Comparison of ENCODE assay signal across 18 cellular contexts in the genomic region with DNA sequence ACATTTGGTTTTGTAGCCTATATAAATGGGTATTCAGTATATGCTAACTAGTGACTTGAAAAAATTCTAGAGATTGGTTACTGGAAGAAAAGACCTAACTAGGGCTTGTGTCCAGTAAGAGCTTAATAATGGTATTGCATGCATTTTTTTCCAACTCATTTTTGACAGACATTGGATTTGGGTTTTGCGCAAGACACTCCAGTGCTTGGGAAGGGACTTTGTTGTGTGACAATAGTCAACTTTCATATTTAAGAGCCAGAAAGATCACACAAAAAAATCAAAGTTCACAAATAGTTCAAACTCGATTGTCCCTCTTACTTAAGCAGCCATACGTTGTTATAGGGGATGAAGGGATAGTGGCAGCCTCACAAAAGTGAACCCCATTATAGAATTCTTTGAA. TPM values are rescaled to one million over a fixed set of nuclear protein-coding genes. Genes with fewer than 3 reads are reported as not detected.
A peak's percentile ranks its signal among the peaks of the same experiment; 100 is the strongest.
DNase-seq lines count a peak whose midpoint lies in the region; ATAC-seq, FAIRE-seq and TF ChIP-seq lines count a peak whose summit lies in the region.
"Had no signal": no experiment of that assay in that cellular context is flagged by ENCODE, and none has a peak within 500 bp of the region (broad histone marks: within the 10 kb centered on the region; RNA-seq: fewer than 3 reads in every experiment).

No MANE protein-coding gene starts in this region.

- peaks cover 39% of the 10 kb centered on the region for H3K79me2 ChIP-seq in K562 (ENCODE audit: control insufficient read depth, insufficient read depth, low read length)

- H3K36me3 ChIP-seq in K562 (ENCODE audit: control insufficient read depth, insufficient read depth, low read length) (peaks cover under 1% of the 10 kb centered on the region; the same call in 1 of the 3 replicates), neuron (ENCODE audit: insufficient read depth, low read length) (no peaks in the 10 kb centered on the region)
- H3K36me3 ChIP-seq: left lung, Peyer's patch had no signal

- no peak overlapping the region for H3K27ac Mint-ChIP-seq in stimulated activated naive CD8-positive, alpha-beta T cell treated with anti-CD3 and anti-CD28 coated beads, Interleukin-15, Interleukin-2, amounts not matched to agents 100 ng/mL and 50 ng/mL, for 24 hours
- H3K27ac Mint-ChIP-seq: activated T-helper 1 cell treated with anti-CD3 and anti-CD28 coated beads, Interleukin-12 subunit alpha, Interleukin-12 subunit beta, Interleukin-2, Interleukin-4 antibody, amounts not matched to agents 30 ng/mL and 10 ng/mL and 1 ng/mL, durations not matched to agents 14 hours and 24 hours and 36 hours had no signal

- H3K27me3 Mint-ChIP-seq in stimulated activated naive CD8-positive, alpha-beta T cell treated with anti-CD3 and anti-CD28 coated beads, Interleukin-15, Interleukin-2, amounts not matched to agents 100 ng/mL and 50 ng/mL, for 24 hours, result no peaks in the 10 kb centered on the region
- H3K27me3 Mint-ChIP-seq: naive thymus-derived CD8-positive, alpha-beta T cell had no signal

- TF ChIP-seq CTCF in K562 (IDR thresholded peaks at IDR 0.05 in 2 of 3, conservative IDR thresholded peaks at IDR 0.05 in 1 of 3; ENCODE audit: insufficient read depth in 2 of 3, low read depth in 1 of 3, low read length in 3 of 3), result no peak
- no peak for TF ChIP-seq CTCF in RWPE1 (conservative IDR thresholded peaks at IDR 0.05; ENCODE audit: low read depth)

- no peaks in the 10 kb centered on the region for H3K9me3 Mint-ChIP-seq in stimulated activated naive CD8-positive, alpha-beta T cell treated with anti-CD3 and anti-CD28 coated beads, Interleukin-15, Interleukin-2, amounts not matched to agents 100 ng/mL and 50 ng/mL, for 24 hours
- H3K9me3 Mint-ChIP-seq: activated CD4-positive, alpha-beta T cell treated with anti-CD3 and anti-CD28 coated beads, Interleukin-2, amount 10 ng/mL, durations not matched to agents 24 days and 14 days; activated T-helper 1 cell treated with anti-CD3 and anti-CD28 coated beads, Interleukin-12 subunit alpha, Interleukin-12 subunit beta, Interleukin-2, Interleukin-4 antibody, amounts not matched to agents 30 ng/mL and 10 ng/mL and 1 ng/mL, durations not matched to agents 14 hours and 24 hours and 36 hours had no signal

- H3K36me3 Mint-ChIP-seq in stimulated activated naive CD8-positive, alpha-beta T cell treated with anti-CD3 and anti-CD28 coated beads, Interleukin-15, Interleukin-2, amounts not matched to agents 100 ng/mL and 50 ng/mL, for 24 hours (ENCODE audit: low read depth), result no peaks in the 10 kb centered on the region

- H3K27me3 ChIP-seq in K562 (ENCODE audit: control insufficient read depth in 2 of 2, insufficient read depth in 2 of 2, low read length in 2 of 2) (no peaks in the 10 kb centered on the region), neuron (ENCODE audit: insufficient read depth, low read length) (no peaks in the 10 kb centered on the region)
- H3K27me3 ChIP-seq: body of pancreas, left lung, Peyer's patch had no signal

- H3K4me1 ChIP-seq in K562 (replicated peaks in 1 of 2; ENCODE audit: control insufficient read depth in 2 of 2, insufficient read depth in 2 of 2, low read length in 2 of 2), result peaks cover 0 to 5% of the 10 kb centered on the region in 2 experiments; a peak in 3 of 5 replicates
- peaks cover 3% of the 10 kb centered on the region for H3K4me1 ChIP-seq in neuron (ENCODE audit: insufficient read depth, low read length)

- TF ChIP-seq EP300 in K562 (IDR thresholded peaks at IDR 0.05; ENCODE audit: low read length), result no peak

- H3K4me3 Mint-ChIP-seq in stimulated activated naive CD8-positive, alpha-beta T cell treated with anti-CD3 and anti-CD28 coated beads, Interleukin-15, Interleukin-2, amounts not matched to agents 100 ng/mL and 50 ng/mL, for 24 hours, result peak overlapping the region; percentile 5

- H3K9me1 ChIP-seq in K562 (ENCODE audit: control insufficient read depth, insufficient read depth, low read length), result no peaks in the 10 kb centered on the region

- H3K9ac ChIP-seq in K562 (ENCODE audit: insufficient read depth in 1 of 2, low read depth in 2 of 2, low read length in 2 of 2), result peak overlapping the region in 1 of 2 experiments; percentile 89; a peak in 2 of 4 replicates

- peaks cover 34% of the 10 kb centered on the region for H3K4me1 Mint-ChIP-seq in stimulated activated naive CD8-positive, alpha-beta T cell treated with anti-CD3 and anti-CD28 coated beads, Interleukin-15, Interleukin-2, amounts not matched to agents 100 ng/mL and 50 ng/mL, for 24 hours (ENCODE audit: low read depth)

- ATAC-seq in stimulated activated naive CD8-positive, alpha-beta T cell treated with anti-CD3 and anti-CD28 coated beads, Interleukin-15, Interleukin-2, amounts not matched to agents 100 U/mL and 50 U/mL, for 24 hours, result no peak
- no peak for ATAC-seq in K562
- no peak for ATAC-seq in GM19328 (IDR thresholded peaks at IDR 0.05; ENCODE audit: unreplicated experiment)

- TF ChIP-seq POLR2A in K562 (conservative IDR thresholded peaks at IDR 0.05), result no peak

- TF ChIP-seq RAD21 in K562 (CRISPR knock-in tag; conservative IDR thresholded peaks at IDR 0.05 in 1 of 2, IDR thresholded peaks at IDR 0.05 in 1 of 2), result no peak

- DNase-seq in stimulated activated naive CD8-positive, alpha-beta T cell treated with anti-CD3 and anti-CD28 coated beads, Interleukin-15, Interleukin-2, amounts not matched to agents 100 U/mL and 50 U/mL, for 24 hours, result no peak
- no peak for DNase-seq in K562 (ENCODE audit: extremely low read depth in 1 of 4, low spot score in 3 of 4)
- no peak for DNase-seq in RWPE1 (ENCODE audit: low spot score)
- no peak for DNase-seq in ecto neural progenitor cell (ENCODE audit: low spot score)
- no peak for DNase-seq in stimulated activated naive CD4-positive, alpha-beta T cell treated with Interleukin-2 at 50 U/mL for 16 hours (lab: John Stamatoyannopoulos, UW)
- DNase-seq: activated CD4-positive, alpha-beta T cell treated with anti-CD3 and anti-CD28 coated beads, Interleukin-2, amount 10 ng/mL, durations not matched to agents 24 days and 14 days; body of pancreas; left lung; naive thymus-derived CD8-positive, alpha-beta T cell; stimulated activated CD4-positive, alpha-beta T cell treated with anti-CD3 and anti-CD28 coated beads, Interleukin-12 subunit alpha, Interleukin-12 subunit beta, amount 100 ng/mL, for 4 hours; T-helper 2 cell; trophoblast cell had no signal

- no TSS peak for BruUV-seq in K562 (replicated peaks; lab: Mats Ljungman, UMichigan)

- POLR2A ChIA-PET in K562 (lab: Yijun Ruan, JAX) (interaction anchor here (1.1 to 4.6 kb wide), 4 partner anchors 11 to 29 kb away, joined by 3 to 33 read pairs (median 14); partner anchors contain the start of gene NUDT9), RWPE1 (lab: Yijun Ruan, JAX; ENCODE audit: low non-redundant PET) (no interaction called here)

- in situ Hi-C loops in K562 (cut with MboI), result no loop called here

- no peak overlapping the region for H3K4me2 ChIP-seq in K562 (ENCODE audit: insufficient read depth, low read length)

- intact Hi-C loops in K562 (cut with micrococcal nuclease), result loop anchor here (5.0 kb wide), 1 partner anchor 75 kb away; no protein-coding TSS in a partner anchor

- no peaks in the 10 kb centered on the region for H4K20me1 ChIP-seq in K562 (replicated peaks; ENCODE audit: control insufficient read depth, insufficient read depth, low read length)

- FAIRE-seq in K562 (lab: Jason Lieb, UNC), result no peak
- FAIRE-seq: endometrium had no signal

- CTCF ChIA-PET in K562 (lab: Yijun Ruan, JAX; ENCODE audit: low intra/inter-chr PET ratio) (no interaction called here), RWPE1 (lab: Yijun Ruan, JAX) (interaction anchor here (0.7 kb wide), 1 partner anchor 16 kb away, joined by 3 read pairs; no protein-coding TSS in a partner anchor)

- H3K9me3 ChIP-seq in K562 (replicated peaks; ENCODE audit: control insufficient read depth, insufficient read depth, low read depth, low read length) (no peaks in the 10 kb centered on the region), neuron (ENCODE audit: low read length) (peaks cover 8% of the 10 kb centered on the region)
- H3K9me3 ChIP-seq: body of pancreas, left lung had no signal

- WGBS in K562 (ENCODE audit: insufficient coverage, low coverage, missing lambda C conversion rate), result 65% methylated on average over 3 of the region's 3 CpGs

- H2AFZ ChIP-seq in K562 (ENCODE audit: low read depth, low read length) (peak overlapping the region; percentile 92), neuron (ENCODE audit: low read depth, low read length) (no peak overlapping the region)

- H3K4me3 ChIP-seq in K562 (no peak overlapping the region), neuron (ENCODE audit: low read length) (peak overlapping the region; percentile 90)

- peak overlapping the region; percentile 88; the same call in 2 of the 3 replicates for H3K27ac ChIP-seq in K562 (ENCODE audit: extremely low read depth, low read depth, low read length)
- no peak overlapping the region for H3K27ac ChIP-seq in RWPE1

RNA-seq across cellular contexts. Expression of gene HSD17B11, which starts 1.2 kb away (rescaled TPM):
- total RNA-seq in K562 (2011; cell fraction: chromatin; rRNA removed; ENCODE audit: low replicate concordance), result 35.2 and 71.1 TPM in 2 replicates
- total RNA-seq in K562 (2011; cell fraction: nucleolus; rRNA removed), result 36.2 and 41.8 TPM in 2 replicates
- 54.8 and 73.6 TPM in 2 replicates for total RNA-seq in K562 (2011; cell fraction: nucleoplasm; rRNA removed)
- total RNA-seq in K562 (2014; rRNA removed), result 26.0 and 33.6 TPM in 2 replicates
- total RNA-seq in K562 (2014; rRNA removed; fragmentation: Illumina TruSeq; extraction: Trizol), result 81.0 and 99.3 TPM in 2 replicates
- 60.8 and 73.9 TPM in 2 replicates for total RNA-seq in K562 (2015; rRNA removed; fragmentation: Illumina TruSeq; extraction: Trizol)
- total RNA-seq in K562 (2021), result 55.8 and 59.4 TPM in 2 replicates
- 67.3 and 83.7 TPM in 2 replicates for polyA plus RNA-seq in K562 (2011; rRNA removed)
- polyA plus RNA-seq in K562 (2011; cell fraction: cytosol; rRNA removed), result 11.5 and 32.5 TPM in 2 replicates
- polyA plus RNA-seq in K562 (2011; cell fraction: nucleus; rRNA removed), result 13.2 and 28.9 TPM in 2 replicates
- 44.3 and 122 TPM in 2 replicates for polyA plus RNA-seq in K562 (2012)
- polyA plus RNA-seq in K562 (2014; fragmentation: Illumina TruSeq; extraction: Trizol), result 64.0 and 85.1 TPM in 2 replicates
- 100 to 1,000 TPM; 106 to 108 TPM for polyA plus RNA-seq in K562 (2014; fragmentation: Nextera tagmentation; extraction: Ambion mirVana)
- polyA plus RNA-seq in K562 (2014; rRNA removed), result 43.2 and 52.0 TPM in 2 replicates
- 93.5 and 98.2 TPM in 2 replicates for polyA minus RNA-seq in K562 (2011; rRNA and poly(A)+ RNA removed)
- 14.4 and 21.4 TPM in 2 replicates for polyA minus RNA-seq in K562 (2011; cell fraction: cytosol; rRNA and poly(A)+ RNA removed)
- 10.2 and 25.2 TPM in 2 replicates for polyA minus RNA-seq in K562 (2011; cell fraction: nucleus; rRNA and poly(A)+ RNA removed)

RNA-seq across cellular contexts. Expression of gene NUDT9, which starts 30.2 kb away (rescaled TPM):
- 22.8 and 27.0 TPM in 2 replicates for total RNA-seq in K562 (2011; cell fraction: chromatin; rRNA removed; ENCODE audit: low replicate concordance)
- total RNA-seq in K562 (2011; cell fraction: nucleolus; rRNA removed), result 32.6 and 33.2 TPM in 2 replicates
- 35.9 and 47.6 TPM in 2 replicates for total RNA-seq in K562 (2011; cell fraction: nucleoplasm; rRNA removed)
- 15.9 and 17.7 TPM in 2 replicates for total RNA-seq in K562 (2014; rRNA removed)
- total RNA-seq in K562 (2014; rRNA removed; fragmentation: Illumina TruSeq; extraction: Trizol), result 19.1 and 20.3 TPM in 2 replicates
- total RNA-seq in K562 (2015; rRNA removed; fragmentation: Illumina TruSeq; extraction: Trizol), result 19.9 and 20.8 TPM in 2 replicates
- 13.0 and 14.7 TPM in 2 replicates for total RNA-seq in K562 (2021)
- polyA plus RNA-seq in K562 (2011; rRNA removed), result 16.0 and 19.1 TPM in 2 replicates
- polyA plus RNA-seq in K562 (2011; cell fraction: cytosol; rRNA removed), result 8.9 and 9.7 TPM in 2 replicates
- 10.7 and 13.8 TPM in 2 replicates for polyA plus RNA-seq in K562 (2011; cell fraction: nucleus; rRNA removed)
- 13.4 and 17.1 TPM in 2 replicates for polyA plus RNA-seq in K562 (2012)
- polyA plus RNA-seq in K562 (2014; fragmentation: Illumina TruSeq; extraction: Trizol), result 16.8 and 20.5 TPM in 2 replicates
- polyA plus RNA-seq in K562 (2014; fragmentation: Nextera tagmentation; extraction: Ambion mirVana), result 10 to 100 TPM in 1 of 2 experiments, 1 to 10 TPM in 1; 8.5 to 16.3 TPM
- 18.0 and 23.0 TPM in 2 replicates for polyA plus RNA-seq in K562 (2014; rRNA removed)
- 17.1 and 21.0 TPM in 2 replicates for polyA minus RNA-seq in K562 (2011; rRNA and poly(A)+ RNA removed)
- polyA minus RNA-seq in K562 (2011; cell fraction: cytosol; rRNA and poly(A)+ RNA removed), result 6.8 and 10.7 TPM in 2 replicates
- polyA minus RNA-seq in K562 (2011; cell fraction: nucleus; rRNA and poly(A)+ RNA removed), result 24.6 and 26.3 TPM in 2 replicates
